1 cellular context compared by ENCODE assay signal in genomic region chr1:182186757-182187146, GRCh38.
TF ChIP-seq lines count a peak whose summit lies in the region.

No MANE protein-coding gene starts in this region.

TF ChIP-seq in HCT116, 20 proteins besides CTCF, POLR2A, EP300 and RAD21:
- no peak for TF ChIP-seq ZFX (IDR thresholded peaks at IDR 0.05)
- TF ChIP-seq JUND (IDR thresholded peaks at IDR 0.05): no peak
- no peak for TF ChIP-seq ZNF274 (IDR thresholded peaks at IDR 0.05; ENCODE audit: low read depth, low read length)
- TF ChIP-seq REST (IDR thresholded peaks at IDR 0.05; ENCODE audit: low read depth): no peak
- TF ChIP-seq POLR2AphosphoS5 (IDR thresholded peaks at IDR 0.05; ENCODE audit: low read depth, low read length): no peak
- TF ChIP-seq SRF (IDR thresholded peaks at IDR 0.05; ENCODE audit: low read depth): no peak
- no peak for TF ChIP-seq MAX (IDR thresholded peaks at IDR 0.05)
- TF ChIP-seq ATF3 (IDR thresholded peaks at IDR 0.05): no peak
- TF ChIP-seq FOSL1 (IDR thresholded peaks at IDR 0.05; ENCODE audit: low read depth): no peak
- TF ChIP-seq SP1 (IDR thresholded peaks at IDR 0.05; ENCODE audit: low read depth): no peak
- TF ChIP-seq YY1 (IDR thresholded peaks at IDR 0.05; ENCODE audit: extremely low read depth, insufficient replicate concordance, low read depth, low read length): no peak
- TF ChIP-seq CEBPB (IDR thresholded peaks at IDR 0.05; ENCODE audit: low read depth): no peak
- no peak for TF ChIP-seq CBX3 (IDR thresholded peaks at IDR 0.05; ENCODE audit: low read depth)
- no peak for TF ChIP-seq EZH2phosphoT487 (IDR thresholded peaks at IDR 0.05; ENCODE audit: borderline replicate concordance)
- TF ChIP-seq EGR1 (IDR thresholded peaks at IDR 0.05; ENCODE audit: low read depth): no peak
- no peak for TF ChIP-seq SIN3A (IDR thresholded peaks at IDR 0.05; ENCODE audit: low read depth)
- TF ChIP-seq ELF1 (IDR thresholded peaks at IDR 0.05; ENCODE audit: borderline replicate concordance, low read depth): no peak
- TF ChIP-seq ZBTB33 (IDR thresholded peaks at IDR 0.05; ENCODE audit: extremely low read depth, insufficient replicate concordance, low read length): no peak
- TF ChIP-seq EZH2 (IDR thresholded peaks at IDR 0.05): no peak
TF ChIP-seq in HCT116: peak in this region for 0.
